ENCODE assay signal across 29 cellular contexts in genomic region chr5:55313870-55314617, GRCh38. TPM values are rescaled to one million over a fixed set of nuclear protein-coding genes. Genes with fewer than 3 reads are reported as not detected.
A peak's percentile ranks its signal among the peaks of the same experiment; 100 is the strongest.
DNase-seq lines count a peak whose midpoint lies in the region; ATAC-seq and TF ChIP-seq lines count a peak whose summit lies in the region.
"Had no signal": no experiment of that assay in that cellular context is flagged by ENCODE, and none has a peak within 500 bp of the region (broad histone marks: within the 10 kb centered on the region; RNA-seq: fewer than 3 reads in every experiment).

No MANE protein-coding gene starts in this region.

- H3K36me3 ChIP-seq in left ventricle myocardium inferior (no peaks in the 10 kb centered on the region), adrenal gland (replicated peaks in 1 of 2) (no peaks in the 10 kb centered on the region), uterus (no peaks in the 10 kb centered on the region)
- H3K36me3 ChIP-seq: cardiac muscle cell, gastroesophageal sphincter, ovary, spleen, thoracic aorta had no signal

- H3K4me3 Mint-ChIP-seq in HFFc6 = no peak overlapping the region
- no peak overlapping the region for H3K4me3 Mint-ChIP-seq in activated CD8-positive, alpha-beta memory T cell treated with anti-CD3 and anti-CD28 coated beads, Interleukin-2, amount 10 ng/mL, durations not matched to agents 7 days and 5 days
- H3K4me3 Mint-ChIP-seq: activated CD4-positive, alpha-beta memory T cell treated with anti-CD3 and anti-CD28 coated beads for 36 hours; mesothelial cell of epicardium; nephron; stimulated activated effector memory CD8-positive, alpha-beta T cell treated with anti-CD3 and anti-CD28 coated beads, Interleukin-12 subunit alpha, Interleukin-12 subunit beta, amount 100 ng/mL, for 72 hours had no signal

- 43 to 53% (median 51%) methylated on average over 5 of the region's 5 CpGs for WGBS in adrenal gland, 4 donors

- no peak for TF ChIP-seq CTCF in left ventricle myocardium inferior (IDR thresholded peaks at IDR 0.05; ENCODE audit: borderline replicate concordance)
- TF ChIP-seq CTCF in HFFc6 (IDR thresholded peaks at IDR 0.05) = no peak
- no peak for TF ChIP-seq CTCF in adrenal gland (IDR thresholded peaks at IDR 0.05)
- no peak for TF ChIP-seq CTCF in uterus (IDR thresholded peaks at IDR 0.05)

- H3K4me1 ChIP-seq in left ventricle myocardium inferior (peaks cover 68% of the 10 kb centered on the region), adrenal gland (replicated peaks in 1 of 2) (peaks cover 19 to 57% of the 10 kb centered on the region in 2 donors), uterus (no peaks in the 10 kb centered on the region)

- DNase-seq in left ventricle myocardium inferior (no peak), Right ventricle myocardium inferior (ENCODE audit: missing footprints) (no peak), HFFc6 (no peak), adrenal gland (no peak), uterus (no peak)
- DNase-seq in activated CD8-positive, alpha-beta memory T cell treated with anti-CD3 and anti-CD28 coated beads, Interleukin-2, amount 10 ng/mL, durations not matched to agents 7 days and 5 days = no peak
- DNase-seq: activated naive CD4-positive, alpha-beta T cell treated with Interleukin-2 at 50 U/mL for 16 hours; aorta; cortex of kidney; EL; hypothalamus; KG1; left ventricle myocardium superior; NCI-H187; NCI-H2171 treated with DMSO at 0.1 percent for 48 hours; NCI-H524 treated with DMSO at 0.1 percent for 48 hours; ovary; RPMI8226; spleen; stimulated activated CD4-positive, alpha-beta T cell treated with anti-CD3 and anti-CD28 coated beads, Interleukin-2, amount 100 ng/mL, for 48 hours had no signal

- H3K27me3 ChIP-seq in left ventricle myocardium inferior (ENCODE audit: low read depth) (no peaks in the 10 kb centered on the region), adrenal gland (no peaks in the 10 kb centered on the region), uterus (no peaks in the 10 kb centered on the region)
- H3K27me3 ChIP-seq: cardiac muscle cell, gastroesophageal sphincter, ovary, spleen had no signal

- intact Hi-C loops in left ventricle myocardium inferior (cut with micrococcal nuclease) = no loop called here
- intact Hi-C loops in Right ventricle myocardium inferior (cut with DNase I) = no loop called here
- intact Hi-C loops in adrenal gland (cut with DNase I) = no loop called here
- intact Hi-C loops in uterus (cut with DNase I; ENCODE audit: low total_unique reads) = no loop called here

- ATAC-seq in Right ventricle myocardium inferior (no peak), GM18909 (IDR thresholded peaks at IDR 0.05; ENCODE audit: poor library complexity, unreplicated experiment) (no peak)
- ATAC-seq in activated CD8-positive, alpha-beta memory T cell treated with anti-CD3 and anti-CD28 coated beads, Interleukin-2, amount 10 ng/mL, durations not matched to agents 7 days and 5 days = no peak
- ATAC-seq: gastroesophageal sphincter; left ventricle myocardium superior; stimulated activated effector memory CD8-positive, alpha-beta T cell treated with anti-CD3 and anti-CD28 coated beads, Interleukin-12 subunit alpha, Interleukin-12 subunit beta, amount 100 ng/mL, for 72 hours had no signal

- CTCF ChIA-PET in activated CD8-positive, alpha-beta memory T cell treated with anti-CD3 and anti-CD28 coated beads, Interleukin-2, amount 10 ng/mL, durations not matched to agents 7 days and 5 days (lab: Charles Lee) = no interaction called here

- peaks cover 19% of the 10 kb centered on the region for H3K9me3 Mint-ChIP-seq in HFFc6
- H3K9me3 Mint-ChIP-seq in activated CD8-positive, alpha-beta memory T cell treated with anti-CD3 and anti-CD28 coated beads, Interleukin-2, amount 10 ng/mL, durations not matched to agents 7 days and 5 days (ENCODE audit: low read depth) = peaks cover 9% of the 10 kb centered on the region
- H3K9me3 Mint-ChIP-seq: stimulated activated effector memory CD8-positive, alpha-beta T cell treated with anti-CD3 and anti-CD28 coated beads, Interleukin-12 subunit alpha, Interleukin-12 subunit beta, amount 100 ng/mL, for 72 hours had no signal

- TF ChIP-seq POLR2A in adrenal gland (IDR thresholded peaks at IDR 0.05) = no peak
- TF ChIP-seq POLR2A in uterus (IDR thresholded peaks at IDR 0.05) = no peak

- peak overlapping the region; percentile 32; the same call in 1 of the 2 replicates for H3K27ac Mint-ChIP-seq in HFFc6
- H3K27ac Mint-ChIP-seq in activated CD8-positive, alpha-beta memory T cell treated with anti-CD3 and anti-CD28 coated beads, Interleukin-2, amount 10 ng/mL, durations not matched to agents 7 days and 5 days = no peak overlapping the region
- H3K27ac Mint-ChIP-seq: activated CD4-positive, alpha-beta memory T cell treated with anti-CD3 and anti-CD28 coated beads for 36 hours; mesothelial cell of epicardium; nephron; stimulated activated effector memory CD8-positive, alpha-beta T cell treated with anti-CD3 and anti-CD28 coated beads, Interleukin-12 subunit alpha, Interleukin-12 subunit beta, amount 100 ng/mL, for 72 hours had no signal

- peaks cover 50% of the 10 kb centered on the region for H3K36me3 Mint-ChIP-seq in HFFc6 (ENCODE audit: low read depth)
- H3K36me3 Mint-ChIP-seq in activated CD8-positive, alpha-beta memory T cell treated with anti-CD3 and anti-CD28 coated beads, Interleukin-2, amount 10 ng/mL, durations not matched to agents 7 days and 5 days = peaks cover 44% of the 10 kb centered on the region

- H3K27ac ChIP-seq in left ventricle myocardium inferior (replicated peaks) = peak overlapping the region; percentile 20
- peak overlapping the region in 3 of 5 donors; percentile 28 to 59 (median 57) for H3K27ac ChIP-seq in adrenal gland
- H3K27ac ChIP-seq in uterus = no peak overlapping the region
- H3K27ac ChIP-seq: C4-2B, cardiac muscle cell, gastroesophageal sphincter, ovary, thoracic aorta had no signal

- H3K27me3 Mint-ChIP-seq in HFFc6 (ENCODE audit: insufficient read depth) = no peaks in the 10 kb centered on the region
- no peaks in the 10 kb centered on the region for H3K27me3 Mint-ChIP-seq in activated CD8-positive, alpha-beta memory T cell treated with anti-CD3 and anti-CD28 coated beads, Interleukin-2, amount 10 ng/mL, durations not matched to agents 7 days and 5 days
- H3K27me3 Mint-ChIP-seq: activated CD4-positive, alpha-beta memory T cell treated with anti-CD3 and anti-CD28 coated beads for 36 hours had no signal

- peaks cover 32% of the 10 kb centered on the region for H3K4me1 Mint-ChIP-seq in HFFc6 (ENCODE audit: low read depth)
- H3K4me1 Mint-ChIP-seq in activated CD8-positive, alpha-beta memory T cell treated with anti-CD3 and anti-CD28 coated beads, Interleukin-2, amount 10 ng/mL, durations not matched to agents 7 days and 5 days = peaks cover 33% of the 10 kb centered on the region

- H3K9me3 ChIP-seq in left ventricle myocardium inferior (replicated peaks) = no peaks in the 10 kb centered on the region
- H3K9me3 ChIP-seq in adrenal gland (replicated peaks in 1 of 3) = no peaks in the 10 kb centered on the region
- H3K9me3 ChIP-seq in uterus = no peaks in the 10 kb centered on the region
- H3K9me3 ChIP-seq: gastroesophageal sphincter, ovary, thoracic aorta had no signal

- no peak overlapping the region for H3K4me3 ChIP-seq in left ventricle myocardium inferior
- peak overlapping the region in 1 of 4 donors; percentile 9 for H3K4me3 ChIP-seq in adrenal gland
- no peak overlapping the region for H3K4me3 ChIP-seq in uterus
- H3K4me3 ChIP-seq: cardiac muscle cell, gastroesophageal sphincter, ovary, spleen, thoracic aorta had no signal

RNA-seq across cellular contexts. Expression of gene MTREX, which starts 6.3 kb away (rescaled TPM):
- total RNA-seq in left ventricle myocardium inferior (62.5 TPM), Right ventricle myocardium inferior (61.4 TPM), adrenal gland (10 to 100 TPM; 39.1 to 70.8 (median 64.5) TPM), uterus (100 to 1,000 TPM in 1 of 4 donors, 10 to 100 TPM in 3; 30.0 to 138 (median 59.2) TPM)
- total RNA-seq in HFFc6 (2021; fragmentation: NEBNext Ultra II Directional; extraction: Animal tissue kit (Norgen Biotek cat#: 25700)) = 10 to 100 TPM; 65.1 to 78.2 (median 70.1) TPM
- polyA plus RNA-seq in adrenal gland = 10 to 100 TPM; 22.8 to 53.9 (median 27.0) TPM
- 10 to 100 TPM; 71.2 to 78.0 TPM for total RNA-seq in activated CD8-positive, alpha-beta memory T cell treated with anti-CD3 and anti-CD28 coated beads, Interleukin-2, amount 10 ng/mL, durations not matched to agents 7 days and 5 days

RNA-seq across cellular contexts. Expression of gene DHX29, which starts 6.5 kb away (rescaled TPM):
- 22.5 TPM for total RNA-seq in left ventricle myocardium inferior
- total RNA-seq in Right ventricle myocardium inferior = 19.8 TPM
- 10 to 100 TPM; 35.7 to 45.8 (median 41.7) TPM for total RNA-seq in HFFc6 (2021; fragmentation: NEBNext Ultra II Directional; extraction: Animal tissue kit (Norgen Biotek cat#: 25700))
- 10 to 100 TPM; 17.1 to 29.7 (median 24.8) TPM for total RNA-seq in adrenal gland
- polyA plus RNA-seq in adrenal gland = 10 to 100 TPM in 1 of 3 donors, 1 to 10 TPM in 2; 6.7 to 34.9 (median 8.8) TPM
- total RNA-seq in uterus = 10 to 100 TPM; 22.0 to 44.4 (median 27.0) TPM
- 10 to 100 TPM; 17.1 to 17.3 TPM for total RNA-seq in activated CD8-positive, alpha-beta memory T cell treated with anti-CD3 and anti-CD28 coated beads, Interleukin-2, amount 10 ng/mL, durations not matched to agents 7 days and 5 days

Comparison
In these comparisons a context has a peak if more than half of its experiments do, and no peak if none do; other contexts are left out.
1. H3K27ac ChIP-seq: peak in left ventricle myocardium inferior (single experiment) and adrenal gland (3 of 5); none in uterus (0 of 2).